In the genomic region with DNA sequence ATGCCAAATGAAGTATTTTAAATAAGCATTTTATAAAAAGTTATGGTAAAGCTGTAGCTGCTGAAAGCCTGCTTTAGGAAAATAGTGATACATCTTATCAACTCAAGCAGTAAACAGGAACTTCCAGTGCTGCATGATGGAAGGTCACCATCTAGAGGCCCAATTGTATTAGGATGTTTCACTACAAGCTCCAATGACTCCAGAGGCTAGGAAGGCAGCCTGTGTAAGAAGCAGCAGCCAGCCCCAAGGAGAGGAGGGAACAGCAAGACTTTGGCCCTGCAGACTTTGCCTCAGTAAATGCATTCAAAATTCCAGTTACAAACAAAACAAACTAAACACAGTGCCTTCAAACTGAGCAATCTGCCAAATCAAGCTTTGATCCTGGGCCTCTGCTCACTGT, we compare ENCODE assay signal across 15 cellular contexts. TPM values are rescaled to one million over a fixed set of nuclear protein-coding genes. Genes with fewer than 3 reads are reported as not detected.
A peak's percentile ranks its signal among the peaks of the same experiment; 100 is the strongest.
DNase-seq lines count a peak whose midpoint lies in the region; ATAC-seq and TF ChIP-seq lines count a peak whose summit lies in the region.
"Had no signal": no experiment of that assay in that cellular context is flagged by ENCODE, and none has a peak within 500 bp of the region (broad histone marks: within the 10 kb centered on the region; RNA-seq: fewer than 3 reads in every experiment).

No MANE protein-coding gene starts in this region.

- no peak overlapping the region for H3K4me3 Mint-ChIP-seq in WTC11

- TF ChIP-seq CTCF in DOHH2 (IDR thresholded peaks at IDR 0.05; ENCODE audit: low read depth, low read length, poor library complexity, severe bottlenecking) (peak; percentile 48), WTC11 (IDR thresholded peaks at IDR 0.05) (no peak), right lobe of liver (IDR thresholded peaks at IDR 0.05) (no peak), esophagus muscularis mucosa (IDR thresholded peaks at IDR 0.05) (no peak)

- TF ChIP-seq EP300 in esophagus muscularis mucosa (IDR thresholded peaks at IDR 0.05): no peak

- CTCF ChIA-PET in WTC11 (lab: Charles Lee): interaction anchor here (0.5 to 1.3 kb wide), 10 partner anchors 16 to 443 kb away, joined by 3 to 7 read pairs (median 3); partner anchors contain the start of genes EAF2 and IQCB1

- H4K20me1 ChIP-seq in DOHH2 (ENCODE audit: control insufficient read depth, insufficient read depth, low read depth, low read length): no peaks in the 10 kb centered on the region

- H3K27me3 Mint-ChIP-seq in WTC11 (ENCODE audit: low read depth): no peaks in the 10 kb centered on the region

- peaks cover 6% of the 10 kb centered on the region; the same call in 1 of the 2 replicates for H3F3A ChIP-seq in DOHH2 (ENCODE audit: control insufficient read depth, insufficient read depth)

- in situ Hi-C loops in KBM-7 (cut with MboI; ENCODE audit: low pct_unique_long_range_greater_than_20kb, low sequenced_read_pairs): no loop called here

- H3K27ac ChIP-seq in DOHH2 (ENCODE audit: low read depth, low read length) (0 out of 2 replicates have a peak overlapping the region, but pooled peaks have one; percentile 6), right lobe of liver (no peak overlapping the region), esophagus muscularis mucosa (replicated peaks in 1 of 4) (no peak overlapping the region)
- H3K27ac ChIP-seq: dorsolateral prefrontal cortex had no signal

- no peaks in the 10 kb centered on the region for H3K4me1 Mint-ChIP-seq in WTC11

- H3K4me3 ChIP-seq in DOHH2 (ENCODE audit: low read length) (no peak overlapping the region), right lobe of liver (no peak overlapping the region), esophagus muscularis mucosa (no peak overlapping the region)
- H3K4me3 ChIP-seq: dorsolateral prefrontal cortex, lung had no signal

- H3K27ac Mint-ChIP-seq in WTC11: no peak overlapping the region
- H3K27ac Mint-ChIP-seq: progenitor cell of endocrine pancreas had no signal

- POLR2A ChIA-PET in WTC11 (lab: Charles Lee): no interaction called here

- no peaks in the 10 kb centered on the region for H3K9me2 ChIP-seq in DOHH2 (replicated peaks; ENCODE audit: control insufficient read depth, low read length)

- DNase-seq in KBM-7 (peak; percentile 51), WTC11 (ENCODE audit: low spot score) (no peak), right lobe of liver (no peak), esophagus muscularis mucosa (ENCODE audit: extremely low spot score) (no peak)
- DNase-seq: Calu3, dorsolateral prefrontal cortex, NCI-H2029, T1000 had no signal

- ATAC-seq in WTC11 (peak; percentile 84), right lobe of liver (peak in 3 of 4 donors; percentile 55 to 67 (median 61)), GM19452 (IDR thresholded peaks at IDR 0.05; ENCODE audit: unreplicated experiment) (no peak), GM18520 (IDR thresholded peaks at IDR 0.05; ENCODE audit: unreplicated experiment) (no peak), HG02610 (IDR thresholded peaks at IDR 0.05; ENCODE audit: unreplicated experiment) (no peak)

- H3K36me3 ChIP-seq in DOHH2 (ENCODE audit: control insufficient read depth, low read length) (peaks cover 15% of the 10 kb centered on the region), right lobe of liver (no peaks in the 10 kb centered on the region), esophagus muscularis mucosa (no peaks in the 10 kb centered on the region)

- no peaks in the 10 kb centered on the region for H3K79me2 ChIP-seq in DOHH2 (ENCODE audit: control insufficient read depth, low read length)

- no peaks in the 10 kb centered on the region for H3K9me3 ChIP-seq in DOHH2 (ENCODE audit: control insufficient read depth, insufficient read depth, low read length)
- no peaks in the 10 kb centered on the region for H3K9me3 ChIP-seq in right lobe of liver
- H3K9me3 ChIP-seq in esophagus muscularis mucosa: no peaks in the 10 kb centered on the region

- H3K4me1 ChIP-seq in DOHH2 (ENCODE audit: control insufficient read depth, low read length): peaks cover 57% of the 10 kb centered on the region
- no peaks in the 10 kb centered on the region for H3K4me1 ChIP-seq in right lobe of liver
- no peaks in the 10 kb centered on the region for H3K4me1 ChIP-seq in esophagus muscularis mucosa

- no peaks in the 10 kb centered on the region for H3K36me3 Mint-ChIP-seq in WTC11

- TF ChIP-seq POLR2A in right lobe of liver (IDR thresholded peaks at IDR 0.05) (no peak), esophagus muscularis mucosa (IDR thresholded peaks at IDR 0.05; ENCODE audit: low read depth) (no peak)

- no peaks in the 10 kb centered on the region for H3K9me3 Mint-ChIP-seq in WTC11

- peak overlapping the region; percentile 74 for H3K4me2 ChIP-seq in DOHH2 (ENCODE audit: low read length)

- intact Hi-C loops in right lobe of liver (cut with DNase I): no loop called here
- intact Hi-C loops in esophagus muscularis mucosa (cut with DNase I): no loop called here

- no peaks in the 10 kb centered on the region for H3K27me3 ChIP-seq in DOHH2 (ENCODE audit: control insufficient read depth, low read length)
- H3K27me3 ChIP-seq in right lobe of liver: no peaks in the 10 kb centered on the region
- H3K27me3 ChIP-seq in esophagus muscularis mucosa: no peaks in the 10 kb centered on the region
- H3K27me3 ChIP-seq: dorsolateral prefrontal cortex had no signal

TF ChIP-seq in WTC11, 78 proteins besides CTCF, POLR2A, EP300 and RAD21 (continues in another document):
- no peak for TF ChIP-seq GRHL2 (CRISPR knock-in tag; IDR thresholded peaks at IDR 0.05; ENCODE audit: insufficient replicate concordance, severe bottlenecking)
- TF ChIP-seq NFE2L1 (CRISPR knock-in tag; IDR thresholded peaks at IDR 0.05): no peak
- TF ChIP-seq ZNF232 (CRISPR knock-in tag; IDR thresholded peaks at IDR 0.05): no peak
- TF ChIP-seq ZNF671 (CRISPR knock-in tag; IDR thresholded peaks at IDR 0.05): no peak
- TF ChIP-seq E2F5 (CRISPR knock-in tag; IDR thresholded peaks at IDR 0.05): no peak
- TF ChIP-seq ELF4 (CRISPR knock-in tag; IDR thresholded peaks at IDR 0.05; ENCODE audit: low read depth): no peak
- TF ChIP-seq HMGA2 (CRISPR knock-in tag; IDR thresholded peaks at IDR 0.05): no peak
- no peak for TF ChIP-seq TEAD1 (CRISPR knock-in tag; IDR thresholded peaks at IDR 0.05)
- no peak for TF ChIP-seq MLX (CRISPR knock-in tag; IDR thresholded peaks at IDR 0.05)
- TF ChIP-seq SMAD4 (CRISPR knock-in tag; IDR thresholded peaks at IDR 0.05): no peak
- no peak for TF ChIP-seq ATF6 (CRISPR knock-in tag; IDR thresholded peaks at IDR 0.05)
- TF ChIP-seq MXD4 (CRISPR knock-in tag; IDR thresholded peaks at IDR 0.05; ENCODE audit: borderline replicate concordance): no peak
- no peak for TF ChIP-seq PRRX2 (CRISPR knock-in tag; IDR thresholded peaks at IDR 0.05)
- no peak for TF ChIP-seq GABPB1 (CRISPR knock-in tag; IDR thresholded peaks at IDR 0.05)
- TF ChIP-seq CREB1 (CRISPR knock-in tag; IDR thresholded peaks at IDR 0.05): no peak
- no peak for TF ChIP-seq MYBL2 (CRISPR knock-in tag; IDR thresholded peaks at IDR 0.05)

RNA-seq across cellular contexts. Expression of gene ILDR1, which starts 32.1 kb away (rescaled TPM):
- 2.3 to 3.4 TPM (median 2.8 TPM) in 3 replicates for total RNA-seq in WTC11 (2021)
- total RNA-seq in right lobe of liver: under 1 TPM in 5 of 6 experiments, not detected in 1; 0.12 to 0.88 (median 0.33) TPM
- under 1 TPM in 1 of 4 donors, not detected in 3; 0.63 TPM for total RNA-seq in esophagus muscularis mucosa
- total RNA-seq: glomerular endothelial cell had no signal

Comparison
In these comparisons a context has a peak if more than half of its experiments do, and no peak if none do; other contexts are left out.
1. ATAC-seq: peak in WTC11 (single experiment) and right lobe of liver (3 of 4); none in GM19452 (single experiment), GM18520 (single experiment) and HG02610 (single experiment).